In the genomic region with DNA sequence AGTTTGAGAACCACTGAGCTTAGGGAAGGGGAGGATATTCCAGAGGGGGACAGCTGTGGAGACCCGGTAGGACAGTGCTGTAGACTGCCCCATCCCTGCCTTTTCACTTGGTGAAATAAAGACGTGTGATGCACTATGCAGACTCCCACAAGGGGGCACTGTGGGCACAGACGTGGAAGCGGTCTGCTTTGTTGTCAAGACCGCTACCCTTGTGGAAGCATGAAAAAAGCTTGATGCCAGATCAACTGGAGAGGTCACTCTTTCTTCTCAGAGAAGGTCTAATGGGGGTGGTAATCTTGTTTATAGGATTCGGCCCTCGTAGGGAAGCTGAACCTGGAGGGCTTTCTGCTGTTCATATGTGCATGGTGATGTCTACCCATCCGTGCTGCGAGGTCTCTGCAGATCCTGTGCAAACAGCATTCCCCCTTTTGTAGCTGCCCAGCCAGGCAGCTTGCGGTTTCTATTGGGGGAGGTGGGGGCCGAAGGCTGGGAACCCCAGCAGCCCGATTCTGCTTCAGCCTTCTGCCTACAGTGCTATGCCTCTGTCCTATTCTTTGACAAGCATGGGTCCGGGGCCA, we compare ENCODE assay signal across 1 cellular context.
TF ChIP-seq lines count a peak whose summit lies in the region.

No MANE protein-coding gene starts in this region.

TF ChIP-seq in HepG2, 621 proteins besides CTCF, POLR2A, EP300 and RAD21 (continued from another document and continues in another):
- TF ChIP-seq, protein P1, sequence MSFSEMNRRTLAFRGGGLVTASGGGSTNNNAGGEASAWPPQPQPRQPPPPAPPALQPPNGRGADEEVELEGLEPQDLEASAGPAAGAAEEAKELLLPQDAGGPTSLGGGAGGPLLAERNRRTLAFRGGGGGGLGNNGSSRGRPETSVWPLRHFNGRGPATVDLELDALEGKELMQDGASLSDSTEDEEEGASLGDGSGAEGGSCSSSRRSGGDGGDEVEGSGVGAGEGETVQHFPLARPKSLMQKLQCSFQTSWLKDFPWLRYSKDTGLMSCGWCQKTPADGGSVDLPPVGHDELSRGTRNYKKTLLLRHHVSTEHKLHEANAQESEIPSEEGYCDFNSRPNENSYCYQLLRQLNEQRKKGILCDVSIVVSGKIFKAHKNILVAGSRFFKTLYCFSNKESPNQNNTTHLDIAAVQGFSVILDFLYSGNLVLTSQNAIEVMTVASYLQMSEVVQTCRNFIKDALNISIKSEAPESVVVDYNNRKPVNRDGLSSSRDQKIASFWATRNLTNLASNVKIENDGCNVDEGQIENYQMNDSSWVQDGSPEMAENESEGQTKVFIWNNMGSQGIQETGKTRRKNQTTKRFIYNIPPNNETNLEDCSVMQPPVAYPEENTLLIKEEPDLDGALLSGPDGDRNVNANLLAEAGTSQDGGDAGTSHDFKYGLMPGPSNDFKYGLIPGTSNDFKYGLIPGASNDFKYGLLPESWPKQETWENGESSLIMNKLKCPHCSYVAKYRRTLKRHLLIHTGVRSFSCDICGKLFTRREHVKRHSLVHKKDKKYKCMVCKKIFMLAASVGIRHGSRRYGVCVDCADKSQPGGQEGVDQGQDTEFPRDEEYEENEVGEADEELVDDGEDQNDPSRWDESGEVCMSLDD (CRISPR knock-in tag; IDR thresholded peaks at IDR 0.05; ENCODE audit: borderline replicate concordance): no peak
- peak; percentile 51; the same call in 1 of the 2 replicates for TF ChIP-seq TARDBP (CRISPR knock-in tag; IDR thresholded peaks at IDR 0.05)
- no peak for TF ChIP-seq SNAI1 (CRISPR knock-in tag; IDR thresholded peaks at IDR 0.05; ENCODE audit: borderline replicate concordance)
- no peak for TF ChIP-seq MTF1 (CRISPR knock-in tag; IDR thresholded peaks at IDR 0.05)
- no peak for TF ChIP-seq SALL2 (CRISPR knock-in tag; IDR thresholded peaks at IDR 0.05)
- no peak for TF ChIP-seq ZFP36L1 (CRISPR knock-in tag; IDR thresholded peaks at IDR 0.05)
- TF ChIP-seq ZNF451 (CRISPR knock-in tag; IDR thresholded peaks at IDR 0.05): no peak
- peak; percentile 37; the same call in 1 of the 2 replicates for TF ChIP-seq TCF7 (IDR thresholded peaks at IDR 0.05; ENCODE audit: low read depth)
- TF ChIP-seq ETV5 (CRISPR knock-in tag; IDR thresholded peaks at IDR 0.05; ENCODE audit: borderline replicate concordance): 0 out of 2 replicates have a peak, but pooled peaks have one; percentile 19
- TF ChIP-seq RFXAP (CRISPR knock-in tag; IDR thresholded peaks at IDR 0.05; ENCODE audit: borderline replicate concordance): no peak
- TF ChIP-seq MAZ (IDR thresholded peaks at IDR 0.05; ENCODE audit: borderline replicate concordance, low read depth, low read length): no peak
- TF ChIP-seq MAZ (CRISPR knock-in tag; IDR thresholded peaks at IDR 0.05; ENCODE audit: low read depth): no peak
- peak; percentile 26; the same call in 1 of the 2 replicates for TF ChIP-seq CREM (IDR thresholded peaks at IDR 0.05)
- TF ChIP-seq CREM (CRISPR knock-in tag; IDR thresholded peaks at IDR 0.05): no peak
- no peak for TF ChIP-seq CHD4 (IDR thresholded peaks at IDR 0.05; ENCODE audit: borderline replicate concordance, low read length)
- no peak for TF ChIP-seq ATAD3A (CRISPR knock-in tag; IDR thresholded peaks at IDR 0.05)
- peak; percentile 35; the same call in 1 of the 2 replicates for TF ChIP-seq GATAD2A (CRISPR knock-in tag; IDR thresholded peaks at IDR 0.05)
- no peak for TF ChIP-seq IRX3 (CRISPR knock-in tag; IDR thresholded peaks at IDR 0.05; ENCODE audit: borderline replicate concordance, low read depth)
- TF ChIP-seq, protein P2, sequence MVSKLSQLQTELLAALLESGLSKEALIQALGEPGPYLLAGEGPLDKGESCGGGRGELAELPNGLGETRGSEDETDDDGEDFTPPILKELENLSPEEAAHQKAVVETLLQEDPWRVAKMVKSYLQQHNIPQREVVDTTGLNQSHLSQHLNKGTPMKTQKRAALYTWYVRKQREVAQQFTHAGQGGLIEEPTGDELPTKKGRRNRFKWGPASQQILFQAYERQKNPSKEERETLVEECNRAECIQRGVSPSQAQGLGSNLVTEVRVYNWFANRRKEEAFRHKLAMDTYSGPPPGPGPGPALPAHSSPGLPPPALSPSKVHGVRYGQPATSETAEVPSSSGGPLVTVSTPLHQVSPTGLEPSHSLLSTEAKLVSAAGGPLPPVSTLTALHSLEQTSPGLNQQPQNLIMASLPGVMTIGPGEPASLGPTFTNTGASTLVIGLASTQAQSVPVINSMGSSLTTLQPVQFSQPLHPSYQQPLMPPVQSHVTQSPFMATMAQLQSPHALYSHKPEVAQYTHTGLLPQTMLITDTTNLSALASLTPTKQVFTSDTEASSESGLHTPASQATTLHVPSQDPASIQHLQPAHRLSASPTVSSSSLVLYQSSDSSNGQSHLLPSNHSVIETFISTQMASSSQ (IDR thresholded peaks at IDR 0.05; ENCODE audit: low read depth): no peak
- TF ChIP-seq, protein P2 (CRISPR knock-in tag; IDR thresholded peaks at IDR 0.05; ENCODE audit: borderline replicate concordance): no peak
- no peak for TF ChIP-seq ZFYVE20 (CRISPR knock-in tag; IDR thresholded peaks at IDR 0.05; ENCODE audit: borderline replicate concordance, low read depth)
- no peak for TF ChIP-seq NPAS2 (CRISPR knock-in tag; IDR thresholded peaks at IDR 0.05; ENCODE audit: borderline replicate concordance)
- no peak for TF ChIP-seq BHLHE40 (IDR thresholded peaks at IDR 0.05; ENCODE audit: low read length)
- TF ChIP-seq KDM2A (CRISPR knock-in tag; IDR thresholded peaks at IDR 0.05; ENCODE audit: borderline replicate concordance, low read depth): peak; percentile 67; the same call in 1 of the 2 replicates
- TF ChIP-seq, protein P3, sequence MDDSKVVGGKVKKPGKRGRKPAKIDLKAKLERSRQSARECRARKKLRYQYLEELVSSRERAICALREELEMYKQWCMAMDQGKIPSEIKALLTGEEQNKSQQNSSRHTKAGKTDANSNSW (CRISPR knock-in tag; IDR thresholded peaks at IDR 0.05; ENCODE audit: borderline replicate concordance): no peak
- TF ChIP-seq, protein P4, sequence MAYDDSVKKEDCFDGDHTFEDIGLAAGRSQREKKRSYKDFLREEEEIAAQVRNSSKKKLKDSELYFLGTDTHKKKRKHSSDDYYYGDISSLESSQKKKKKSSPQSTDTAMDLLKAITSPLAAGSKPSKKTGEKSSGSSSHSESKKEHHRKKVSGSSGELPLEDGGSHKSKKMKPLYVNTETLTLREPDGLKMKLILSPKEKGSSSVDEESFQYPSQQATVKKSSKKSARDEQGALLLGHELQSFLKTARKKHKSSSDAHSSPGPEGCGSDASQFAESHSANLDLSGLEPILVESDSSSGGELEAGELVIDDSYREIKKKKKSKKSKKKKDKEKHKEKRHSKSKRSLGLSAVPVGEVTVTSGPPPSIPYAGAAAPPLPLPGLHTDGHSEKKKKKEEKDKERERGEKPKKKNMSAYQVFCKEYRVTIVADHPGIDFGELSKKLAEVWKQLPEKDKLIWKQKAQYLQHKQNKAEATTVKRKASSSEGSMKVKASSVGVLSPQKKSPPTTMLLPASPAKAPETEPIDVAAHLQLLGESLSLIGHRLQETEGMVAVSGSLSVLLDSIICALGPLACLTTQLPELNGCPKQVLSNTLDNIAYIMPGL (CRISPR knock-in tag; IDR thresholded peaks at IDR 0.05; ENCODE audit: borderline replicate concordance in 1 of 2, low read depth in 1 of 2): peak in 1 of 2 experiments; percentile 61; a peak in 1 of 4 replicates
- no peak for TF ChIP-seq NFRKB (IDR thresholded peaks at IDR 0.05)
- no peak for TF ChIP-seq ZFP36L2 (CRISPR knock-in tag; IDR thresholded peaks at IDR 0.05)
- TF ChIP-seq, protein P5, sequence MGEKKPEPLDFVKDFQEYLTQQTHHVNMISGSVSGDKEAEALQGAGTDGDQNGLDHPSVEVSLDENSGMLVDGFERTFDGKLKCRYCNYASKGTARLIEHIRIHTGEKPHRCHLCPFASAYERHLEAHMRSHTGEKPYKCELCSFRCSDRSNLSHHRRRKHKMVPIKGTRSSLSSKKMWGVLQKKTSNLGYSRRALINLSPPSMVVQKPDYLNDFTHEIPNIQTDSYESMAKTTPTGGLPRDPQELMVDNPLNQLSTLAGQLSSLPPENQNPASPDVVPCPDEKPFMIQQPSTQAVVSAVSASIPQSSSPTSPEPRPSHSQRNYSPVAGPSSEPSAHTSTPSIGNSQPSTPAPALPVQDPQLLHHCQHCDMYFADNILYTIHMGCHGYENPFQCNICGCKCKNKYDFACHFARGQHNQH (CRISPR knock-in tag; IDR thresholded peaks at IDR 0.05): no peak
- no peak for TF ChIP-seq KLF15 (CRISPR knock-in tag; IDR thresholded peaks at IDR 0.05; ENCODE audit: borderline replicate concordance)
- no peak for TF ChIP-seq ZMYM3 (CRISPR knock-in tag; IDR thresholded peaks at IDR 0.05)
- TF ChIP-seq ZNF12 (CRISPR knock-in tag; IDR thresholded peaks at IDR 0.05): no peak
- TF ChIP-seq, protein P6, sequence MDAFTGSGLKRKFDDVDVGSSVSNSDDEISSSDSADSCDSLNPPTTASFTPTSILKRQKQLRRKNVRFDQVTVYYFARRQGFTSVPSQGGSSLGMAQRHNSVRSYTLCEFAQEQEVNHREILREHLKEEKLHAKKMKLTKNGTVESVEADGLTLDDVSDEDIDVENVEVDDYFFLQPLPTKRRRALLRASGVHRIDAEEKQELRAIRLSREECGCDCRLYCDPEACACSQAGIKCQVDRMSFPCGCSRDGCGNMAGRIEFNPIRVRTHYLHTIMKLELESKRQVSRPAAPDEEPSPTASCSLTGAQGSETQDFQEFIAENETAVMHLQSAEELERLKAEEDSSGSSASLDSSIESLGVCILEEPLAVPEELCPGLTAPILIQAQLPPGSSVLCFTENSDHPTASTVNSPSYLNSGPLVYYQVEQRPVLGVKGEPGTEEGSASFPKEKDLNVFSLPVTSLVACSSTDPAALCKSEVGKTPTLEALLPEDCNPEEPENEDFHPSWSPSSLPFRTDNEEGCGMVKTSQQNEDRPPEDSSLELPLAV (CRISPR knock-in tag; conservative IDR thresholded peaks at IDR 0.05; ENCODE audit: low read depth): no peak
- peak; percentile 28; the same call in 1 of the 2 replicates for TF ChIP-seq IRF2 (CRISPR knock-in tag; IDR thresholded peaks at IDR 0.05)
- no peak for TF ChIP-seq ZNF180 (CRISPR knock-in tag; IDR thresholded peaks at IDR 0.05; ENCODE audit: borderline replicate concordance, low read depth)
- TF ChIP-seq ZNF143 (CRISPR knock-in tag; IDR thresholded peaks at IDR 0.05): no peak
- no peak for TF ChIP-seq NONO (IDR thresholded peaks at IDR 0.05)
- peak; percentile 71; the same call in 1 of the 2 replicates for TF ChIP-seq NONO (CRISPR knock-in tag; conservative IDR thresholded peaks at IDR 0.05)
- no peak for TF ChIP-seq ZNF557 (CRISPR knock-in tag; IDR thresholded peaks at IDR 0.05)
- TF ChIP-seq KDM6A (CRISPR knock-in tag; IDR thresholded peaks at IDR 0.05; ENCODE audit: low read depth): no peak
- no peak for TF ChIP-seq KMT2B (CRISPR knock-in tag; IDR thresholded peaks at IDR 0.05)
- no peak for TF ChIP-seq DR1 (CRISPR knock-in tag; IDR thresholded peaks at IDR 0.05)
- TF ChIP-seq, protein P7, sequence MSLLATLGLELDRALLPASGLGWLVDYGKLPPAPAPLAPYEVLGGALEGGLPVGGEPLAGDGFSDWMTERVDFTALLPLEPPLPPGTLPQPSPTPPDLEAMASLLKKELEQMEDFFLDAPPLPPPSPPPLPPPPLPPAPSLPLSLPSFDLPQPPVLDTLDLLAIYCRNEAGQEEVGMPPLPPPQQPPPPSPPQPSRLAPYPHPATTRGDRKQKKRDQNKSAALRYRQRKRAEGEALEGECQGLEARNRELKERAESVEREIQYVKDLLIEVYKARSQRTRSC (CRISPR knock-in tag; IDR thresholded peaks at IDR 0.05; ENCODE audit: low read depth): no peak
- TF ChIP-seq, protein P8, sequence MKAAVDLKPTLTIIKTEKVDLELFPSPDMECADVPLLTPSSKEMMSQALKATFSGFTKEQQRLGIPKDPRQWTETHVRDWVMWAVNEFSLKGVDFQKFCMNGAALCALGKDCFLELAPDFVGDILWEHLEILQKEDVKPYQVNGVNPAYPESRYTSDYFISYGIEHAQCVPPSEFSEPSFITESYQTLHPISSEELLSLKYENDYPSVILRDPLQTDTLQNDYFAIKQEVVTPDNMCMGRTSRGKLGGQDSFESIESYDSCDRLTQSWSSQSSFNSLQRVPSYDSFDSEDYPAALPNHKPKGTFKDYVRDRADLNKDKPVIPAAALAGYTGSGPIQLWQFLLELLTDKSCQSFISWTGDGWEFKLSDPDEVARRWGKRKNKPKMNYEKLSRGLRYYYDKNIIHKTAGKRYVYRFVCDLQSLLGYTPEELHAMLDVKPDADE (CRISPR knock-in tag; IDR thresholded peaks at IDR 0.05): no peak
- TF ChIP-seq, protein P9, sequence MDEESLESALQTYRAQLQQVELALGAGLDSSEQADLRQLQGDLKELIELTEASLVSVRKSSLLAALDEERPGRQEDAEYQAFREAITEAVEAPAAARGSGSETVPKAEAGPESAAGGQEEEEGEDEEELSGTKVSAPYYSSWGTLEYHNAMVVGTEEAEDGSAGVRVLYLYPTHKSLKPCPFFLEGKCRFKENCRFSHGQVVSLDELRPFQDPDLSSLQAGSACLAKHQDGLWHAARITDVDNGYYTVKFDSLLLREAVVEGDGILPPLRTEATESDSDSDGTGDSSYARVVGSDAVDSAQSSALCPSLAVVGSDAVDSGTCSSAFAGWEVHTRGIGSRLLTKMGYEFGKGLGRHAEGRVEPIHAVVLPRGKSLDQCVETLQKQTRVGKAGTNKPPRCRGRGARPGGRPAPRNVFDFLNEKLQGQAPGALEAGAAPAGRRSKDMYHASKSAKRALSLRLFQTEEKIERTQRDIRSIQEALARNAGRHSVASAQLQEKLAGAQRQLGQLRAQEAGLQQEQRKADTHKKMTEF (CRISPR knock-in tag; IDR thresholded peaks at IDR 0.05): 0 out of 2 replicates have a peak, but pooled peaks have one; percentile 21
- no peak; the same call in 1 of the 2 replicates for TF ChIP-seq ZBTB20 (CRISPR knock-in tag; IDR thresholded peaks at IDR 0.05; ENCODE audit: borderline replicate concordance, low read depth)
- no peak for TF ChIP-seq ELF3 (CRISPR knock-in tag; IDR thresholded peaks at IDR 0.05)
- no peak for TF ChIP-seq ZNF484 (CRISPR knock-in tag; IDR thresholded peaks at IDR 0.05; ENCODE audit: borderline replicate concordance, low read depth)
- TF ChIP-seq KDM5B (CRISPR knock-in tag; IDR thresholded peaks at IDR 0.05; ENCODE audit: borderline replicate concordance): no peak
- no peak for TF ChIP-seq ZNF598 (CRISPR knock-in tag; IDR thresholded peaks at IDR 0.05; ENCODE audit: borderline replicate concordance)
- no peak for TF ChIP-seq U2AF2 (IDR thresholded peaks at IDR 0.05; ENCODE audit: low read depth, low read length)
